ENCODE assay signal across 1 cellular context in genomic region chr17:58329035-58329807, GRCh38.
TF ChIP-seq lines count a peak whose summit lies in the region.

No MANE protein-coding gene starts in this region.

TF ChIP-seq in K562, 482 proteins besides CTCF, POLR2A, EP300 and RAD21 (continued from another document and continues in another):
- TF ChIP-seq MITF (IDR thresholded peaks at IDR 0.05) (no peak), ZNF717 (CRISPR knock-in tag; IDR thresholded peaks at IDR 0.05) (peak; percentile 85), PML (IDR thresholded peaks at IDR 0.05; ENCODE audit: low read length) (peak; percentile 84; the same call in 1 of the 2 replicates), EHMT2 (IDR thresholded peaks at IDR 0.05) (no peak), RHOXF2B (CRISPR knock-in tag; conservative IDR thresholded peaks at IDR 0.05) (peak; percentile 93), GATAD2B (IDR thresholded peaks at IDR 0.05; ENCODE audit: borderline replicate concordance) (no peak), NR2C2 (CRISPR knock-in tag; IDR thresholded peaks at IDR 0.05) (0 out of 2 replicates have a peak, but pooled peaks have one; percentile 38), NR2C2 (tag; IDR thresholded peaks at IDR 0.05) (peak; percentile 75), RCOR1 (IDR thresholded peaks at IDR 0.05; ENCODE audit: borderline replicate concordance in 1 of 2, low read depth in 2 of 2, low read length in 2 of 2) (peak; percentile 7 to 35; a peak in 3 of 4 replicates), ESRRA (IDR thresholded peaks at IDR 0.05; ENCODE audit: borderline replicate concordance, low read depth) (peak; percentile 71; the same call in 1 of the 2 replicates), GTF2F1 (IDR thresholded peaks at IDR 0.05; ENCODE audit: low read depth, low read length) (peak; percentile 75), U2AF1 (optimal IDR thresholded peaks at IDR 0.05; ENCODE audit: low read depth, low read length) (no peak), XRCC3 (IDR thresholded peaks at IDR 0.05) (no peak), ZNF444 (CRISPR knock-in tag; IDR thresholded peaks at IDR 0.05) (peak; percentile 75; the same call in 1 of the 2 replicates), NCOR1 (IDR thresholded peaks at IDR 0.05) (peak; percentile 67), TCF3 (CRISPR knock-in tag; IDR thresholded peaks at IDR 0.05) (no peak; the same call in 1 of the 2 replicates), KAT7 (CRISPR knock-in tag; IDR thresholded peaks at IDR 0.05; ENCODE audit: borderline replicate concordance) (no peak; the same call in 1 of the 2 replicates), NONO (IDR thresholded peaks at IDR 0.05; ENCODE audit: low read depth in 2 of 2, low read length in 1 of 2) (peak in 1 of 2 experiments; percentile 60; a peak in 2 of 4 replicates), POLR3G (IDR thresholded peaks at IDR 0.05; ENCODE audit: extremely low read depth, insufficient read length, insufficient replicate concordance) (no peak), ZNF75A (CRISPR knock-in tag; IDR thresholded peaks at IDR 0.05) (0 out of 2 replicates have a peak, but pooled peaks have one; percentile 8), TSC22D4 (tag; IDR thresholded peaks at IDR 0.05) (no peak), POLR2G (IDR thresholded peaks at IDR 0.05; ENCODE audit: low read depth, low read length) (peak; percentile 59; the same call in 1 of the 2 replicates), BCOR (IDR thresholded peaks at IDR 0.05) (no peak), ZC3H11A (IDR thresholded peaks at IDR 0.05; ENCODE audit: low read depth, low read length) (0 out of 2 replicates have a peak, but pooled peaks have one; percentile 2), SMAD2 (IDR thresholded peaks at IDR 0.05; ENCODE audit: low read depth, low read length) (no peak), MEF2A (IDR thresholded peaks at IDR 0.05; ENCODE audit: control insufficient read depth, low read depth, low read length) (0 out of 2 replicates have a peak, but pooled peaks have one; percentile 56), ERF (CRISPR knock-in tag; IDR thresholded peaks at IDR 0.05) (peak; percentile 97), DPF2 (IDR thresholded peaks at IDR 0.05) (no peak; the same call in 1 of the 2 replicates), CXXC5 (CRISPR knock-in tag; IDR thresholded peaks at IDR 0.05) (peak; percentile 50), MAZ (CRISPR knock-in tag; conservative IDR thresholded peaks at IDR 0.05 in 1 of 2, IDR thresholded peaks at IDR 0.05 in 1 of 2) (peak; percentile 89 to 92), ZNF431 (CRISPR knock-in tag; IDR thresholded peaks at IDR 0.05) (no peak), ZNF134 (CRISPR knock-in tag; conservative IDR thresholded peaks at IDR 0.05) (no peak), PYGO2 (tag; IDR thresholded peaks at IDR 0.05) (no peak), ZNF707 (CRISPR knock-in tag; conservative IDR thresholded peaks at IDR 0.05) (no peak), ZNF609 (CRISPR knock-in tag; IDR thresholded peaks at IDR 0.05; ENCODE audit: borderline replicate concordance) (no peak), ZEB2 (IDR thresholded peaks at IDR 0.05) (no peak)
- TF ChIP-seq, protein P1, sequence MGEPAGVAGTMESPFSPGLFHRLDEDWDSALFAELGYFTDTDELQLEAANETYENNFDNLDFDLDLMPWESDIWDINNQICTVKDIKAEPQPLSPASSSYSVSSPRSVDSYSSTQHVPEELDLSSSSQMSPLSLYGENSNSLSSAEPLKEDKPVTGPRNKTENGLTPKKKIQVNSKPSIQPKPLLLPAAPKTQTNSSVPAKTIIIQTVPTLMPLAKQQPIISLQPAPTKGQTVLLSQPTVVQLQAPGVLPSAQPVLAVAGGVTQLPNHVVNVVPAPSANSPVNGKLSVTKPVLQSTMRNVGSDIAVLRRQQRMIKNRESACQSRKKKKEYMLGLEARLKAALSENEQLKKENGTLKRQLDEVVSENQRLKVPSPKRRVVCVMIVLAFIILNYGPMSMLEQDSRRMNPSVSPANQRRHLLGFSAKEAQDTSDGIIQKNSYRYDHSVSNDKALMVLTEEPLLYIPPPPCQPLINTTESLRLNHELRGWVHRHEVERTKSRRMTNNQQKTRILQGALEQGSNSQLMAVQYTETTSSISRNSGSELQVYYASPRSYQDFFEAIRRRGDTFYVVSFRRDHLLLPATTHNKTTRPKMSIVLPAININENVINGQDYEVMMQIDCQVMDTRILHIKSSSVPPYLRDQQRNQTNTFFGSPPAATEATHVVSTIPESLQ (CRISPR knock-in tag; IDR thresholded peaks at IDR 0.05) = no peak
- TF ChIP-seq, protein P2, sequence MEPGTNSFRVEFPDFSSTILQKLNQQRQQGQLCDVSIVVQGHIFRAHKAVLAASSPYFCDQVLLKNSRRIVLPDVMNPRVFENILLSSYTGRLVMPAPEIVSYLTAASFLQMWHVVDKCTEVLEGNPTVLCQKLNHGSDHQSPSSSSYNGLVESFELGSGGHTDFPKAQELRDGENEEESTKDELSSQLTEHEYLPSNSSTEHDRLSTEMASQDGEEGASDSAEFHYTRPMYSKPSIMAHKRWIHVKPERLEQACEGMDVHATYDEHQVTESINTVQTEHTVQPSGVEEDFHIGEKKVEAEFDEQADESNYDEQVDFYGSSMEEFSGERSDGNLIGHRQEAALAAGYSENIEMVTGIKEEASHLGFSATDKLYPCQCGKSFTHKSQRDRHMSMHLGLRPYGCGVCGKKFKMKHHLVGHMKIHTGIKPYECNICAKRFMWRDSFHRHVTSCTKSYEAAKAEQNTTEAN (CRISPR knock-in tag; IDR thresholded peaks at IDR 0.05) = 0 out of 2 replicates have a peak, but pooled peaks have one; percentile 16
- TF ChIP-seq, protein P3, sequence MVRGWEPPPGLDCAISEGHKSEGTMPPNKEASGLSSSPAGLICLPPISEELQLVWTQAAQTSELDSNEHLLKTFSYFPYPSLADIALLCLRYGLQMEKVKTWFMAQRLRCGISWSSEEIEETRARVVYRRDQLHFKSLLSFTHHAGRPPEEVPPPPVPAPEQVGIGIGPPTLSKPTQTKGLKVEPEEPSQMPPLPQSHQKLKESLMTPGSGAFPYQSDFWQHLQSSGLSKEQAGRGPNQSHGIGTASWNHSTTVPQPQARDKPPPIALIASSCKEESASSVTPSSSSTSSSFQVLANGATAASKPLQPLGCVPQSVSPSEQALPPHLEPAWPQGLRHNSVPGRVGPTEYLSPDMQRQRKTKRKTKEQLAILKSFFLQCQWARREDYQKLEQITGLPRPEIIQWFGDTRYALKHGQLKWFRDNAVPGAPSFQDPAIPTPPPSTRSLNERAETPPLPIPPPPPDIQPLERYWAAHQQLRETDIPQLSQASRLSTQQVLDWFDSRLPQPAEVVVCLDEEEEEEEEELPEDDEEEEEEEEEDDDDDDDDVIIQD (CRISPR knock-in tag; IDR thresholded peaks at IDR 0.05) = no peak
- TF ChIP-seq, protein P4, sequence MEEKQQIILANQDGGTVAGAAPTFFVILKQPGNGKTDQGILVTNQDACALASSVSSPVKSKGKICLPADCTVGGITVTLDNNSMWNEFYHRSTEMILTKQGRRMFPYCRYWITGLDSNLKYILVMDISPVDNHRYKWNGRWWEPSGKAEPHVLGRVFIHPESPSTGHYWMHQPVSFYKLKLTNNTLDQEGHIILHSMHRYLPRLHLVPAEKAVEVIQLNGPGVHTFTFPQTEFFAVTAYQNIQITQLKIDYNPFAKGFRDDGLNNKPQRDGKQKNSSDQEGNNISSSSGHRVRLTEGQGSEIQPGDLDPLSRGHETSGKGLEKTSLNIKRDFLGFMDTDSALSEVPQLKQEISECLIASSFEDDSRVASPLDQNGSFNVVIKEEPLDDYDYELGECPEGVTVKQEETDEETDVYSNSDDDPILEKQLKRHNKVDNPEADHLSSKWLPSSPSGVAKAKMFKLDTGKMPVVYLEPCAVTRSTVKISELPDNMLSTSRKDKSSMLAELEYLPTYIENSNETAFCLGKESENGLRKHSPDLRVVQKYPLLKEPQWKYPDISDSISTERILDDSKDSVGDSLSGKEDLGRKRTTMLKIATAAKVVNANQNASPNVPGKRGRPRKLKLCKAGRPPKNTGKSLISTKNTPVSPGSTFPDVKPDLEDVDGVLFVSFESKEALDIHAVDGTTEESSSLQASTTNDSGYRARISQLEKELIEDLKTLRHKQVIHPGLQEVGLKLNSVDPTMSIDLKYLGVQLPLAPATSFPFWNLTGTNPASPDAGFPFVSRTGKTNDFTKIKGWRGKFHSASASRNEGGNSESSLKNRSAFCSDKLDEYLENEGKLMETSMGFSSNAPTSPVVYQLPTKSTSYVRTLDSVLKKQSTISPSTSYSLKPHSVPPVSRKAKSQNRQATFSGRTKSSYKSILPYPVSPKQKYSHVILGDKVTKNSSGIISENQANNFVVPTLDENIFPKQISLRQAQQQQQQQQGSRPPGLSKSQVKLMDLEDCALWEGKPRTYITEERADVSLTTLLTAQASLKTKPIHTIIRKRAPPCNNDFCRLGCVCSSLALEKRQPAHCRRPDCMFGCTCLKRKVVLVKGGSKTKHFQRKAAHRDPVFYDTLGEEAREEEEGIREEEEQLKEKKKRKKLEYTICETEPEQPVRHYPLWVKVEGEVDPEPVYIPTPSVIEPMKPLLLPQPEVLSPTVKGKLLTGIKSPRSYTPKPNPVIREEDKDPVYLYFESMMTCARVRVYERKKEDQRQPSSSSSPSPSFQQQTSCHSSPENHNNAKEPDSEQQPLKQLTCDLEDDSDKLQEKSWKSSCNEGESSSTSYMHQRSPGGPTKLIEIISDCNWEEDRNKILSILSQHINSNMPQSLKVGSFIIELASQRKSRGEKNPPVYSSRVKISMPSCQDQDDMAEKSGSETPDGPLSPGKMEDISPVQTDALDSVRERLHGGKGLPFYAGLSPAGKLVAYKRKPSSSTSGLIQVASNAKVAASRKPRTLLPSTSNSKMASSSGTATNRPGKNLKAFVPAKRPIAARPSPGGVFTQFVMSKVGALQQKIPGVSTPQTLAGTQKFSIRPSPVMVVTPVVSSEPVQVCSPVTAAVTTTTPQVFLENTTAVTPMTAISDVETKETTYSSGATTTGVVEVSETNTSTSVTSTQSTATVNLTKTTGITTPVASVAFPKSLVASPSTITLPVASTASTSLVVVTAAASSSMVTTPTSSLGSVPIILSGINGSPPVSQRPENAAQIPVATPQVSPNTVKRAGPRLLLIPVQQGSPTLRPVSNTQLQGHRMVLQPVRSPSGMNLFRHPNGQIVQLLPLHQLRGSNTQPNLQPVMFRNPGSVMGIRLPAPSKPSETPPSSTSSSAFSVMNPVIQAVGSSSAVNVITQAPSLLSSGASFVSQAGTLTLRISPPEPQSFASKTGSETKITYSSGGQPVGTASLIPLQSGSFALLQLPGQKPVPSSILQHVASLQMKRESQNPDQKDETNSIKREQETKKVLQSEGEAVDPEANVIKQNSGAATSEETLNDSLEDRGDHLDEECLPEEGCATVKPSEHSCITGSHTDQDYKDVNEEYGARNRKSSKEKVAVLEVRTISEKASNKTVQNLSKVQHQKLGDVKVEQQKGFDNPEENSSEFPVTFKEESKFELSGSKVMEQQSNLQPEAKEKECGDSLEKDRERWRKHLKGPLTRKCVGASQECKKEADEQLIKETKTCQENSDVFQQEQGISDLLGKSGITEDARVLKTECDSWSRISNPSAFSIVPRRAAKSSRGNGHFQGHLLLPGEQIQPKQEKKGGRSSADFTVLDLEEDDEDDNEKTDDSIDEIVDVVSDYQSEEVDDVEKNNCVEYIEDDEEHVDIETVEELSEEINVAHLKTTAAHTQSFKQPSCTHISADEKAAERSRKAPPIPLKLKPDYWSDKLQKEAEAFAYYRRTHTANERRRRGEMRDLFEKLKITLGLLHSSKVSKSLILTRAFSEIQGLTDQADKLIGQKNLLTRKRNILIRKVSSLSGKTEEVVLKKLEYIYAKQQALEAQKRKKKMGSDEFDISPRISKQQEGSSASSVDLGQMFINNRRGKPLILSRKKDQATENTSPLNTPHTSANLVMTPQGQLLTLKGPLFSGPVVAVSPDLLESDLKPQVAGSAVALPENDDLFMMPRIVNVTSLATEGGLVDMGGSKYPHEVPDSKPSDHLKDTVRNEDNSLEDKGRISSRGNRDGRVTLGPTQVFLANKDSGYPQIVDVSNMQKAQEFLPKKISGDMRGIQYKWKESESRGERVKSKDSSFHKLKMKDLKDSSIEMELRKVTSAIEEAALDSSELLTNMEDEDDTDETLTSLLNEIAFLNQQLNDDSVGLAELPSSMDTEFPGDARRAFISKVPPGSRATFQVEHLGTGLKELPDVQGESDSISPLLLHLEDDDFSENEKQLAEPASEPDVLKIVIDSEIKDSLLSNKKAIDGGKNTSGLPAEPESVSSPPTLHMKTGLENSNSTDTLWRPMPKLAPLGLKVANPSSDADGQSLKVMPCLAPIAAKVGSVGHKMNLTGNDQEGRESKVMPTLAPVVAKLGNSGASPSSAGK (IDR thresholded peaks at IDR 0.05) = no peak
